Comparison of ENCODE assay signal across 1 cellular context in genomic region chr5:172185096-172185461, GRCh38.
TF ChIP-seq lines count a peak whose summit lies in the region.

No MANE protein-coding gene starts in this region.

TF ChIP-seq in HepG2, 621 proteins besides CTCF, POLR2A, EP300 and RAD21:
- TF ChIP-seq BCL3 (CRISPR knock-in tag; IDR thresholded peaks at IDR 0.05) (no peak), NFAT5 (CRISPR knock-in tag; IDR thresholded peaks at IDR 0.05) (no peak), ZNF772 (CRISPR knock-in tag; IDR thresholded peaks at IDR 0.05) (no peak), ZNF430 (CRISPR knock-in tag; IDR thresholded peaks at IDR 0.05) (no peak), ZNF484 (CRISPR knock-in tag; IDR thresholded peaks at IDR 0.05; ENCODE audit: borderline replicate concordance, low read depth) (no peak)
